ENCODE assay signal across 20 cellular contexts in the genomic region with DNA sequence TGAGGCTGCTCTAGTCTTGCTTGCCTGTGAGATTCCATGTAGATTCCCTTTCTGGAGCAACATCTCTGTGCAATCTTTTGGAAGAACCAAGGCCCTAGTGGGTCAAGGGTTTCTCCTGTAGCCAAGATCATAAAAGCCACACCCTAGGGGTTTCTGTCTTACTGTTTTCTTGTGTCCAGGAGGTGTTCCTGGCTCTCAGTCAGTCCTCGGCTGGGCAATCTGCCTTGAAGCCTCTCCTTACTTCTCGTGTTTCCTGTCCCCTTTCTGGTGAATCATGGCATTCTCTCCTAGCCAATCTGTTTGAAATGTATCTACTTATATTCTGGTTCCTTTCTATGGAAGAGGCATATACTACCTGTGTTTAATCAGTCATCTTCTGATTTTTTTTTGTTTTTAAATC.
DNase-seq lines count a peak whose midpoint lies in the region; ATAC-seq and TF ChIP-seq lines count a peak whose summit lies in the region.
"Had no signal": no experiment of that assay in that cellular context is flagged by ENCODE, and none has a peak within 500 bp of the region (broad histone marks: within the 10 kb centered on the region; RNA-seq: fewer than 3 reads in every experiment).

No MANE protein-coding gene starts in this region.

- ATAC-seq in psoas muscle (peak in 3 of 4 donors; percentile 28 to 83 (median 74)), GM18520 (IDR thresholded peaks at IDR 0.05; ENCODE audit: unreplicated experiment) (no peak)
- ATAC-seq: activated T-helper 17 cell treated with anti-CD3 and anti-CD28 coated beads, Interleukin-2, amount 50 U/mL, for 72 hours; gastroesophageal sphincter; right lobe of liver had no signal

- WGBS in psoas muscle, 3 donors: 21 to 39% (median 37%) methylated on average over 2 of the region's 2 CpGs

- DNase-seq in EL (peak; percentile 20), M059J (ENCODE audit: low read depth) (peak; percentile 48), epithelial cell of esophagus (ENCODE audit: low read depth) (peak; percentile 35), psoas muscle (peak; percentile 23 to 71), GF-D8 (lab: John Stamatoyannopoulos, UW) (no peak), middle frontal gyrus (ENCODE audit: extremely low spot score, low spot score) (no peak), glomerular visceral epithelial cell (ENCODE audit: extremely low spot score) (no peak)
- DNase-seq: activated CD4-positive, alpha-beta T cell treated with anti-CD3 and anti-CD28 coated beads for 48 hours; activated naive CD8-positive, alpha-beta T cell treated with anti-CD3 and anti-CD28 coated beads, Interleukin-2, amount 10 ng/mL, durations not matched to agents 7 days and 5 days; brain microvascular endothelial cell; CD4-positive, CD25-positive, alpha-beta regulatory T cell; DMS53; NCI-H1694 treated with DMSO at 0.1 percent for 48 hours; occipital lobe; right lobe of liver; T-helper 1 cell had no signal

- no peak for TF ChIP-seq CTCF in epithelial cell of esophagus (IDR thresholded peaks at IDR 0.05; ENCODE audit: insufficient read depth, low read depth, low read length, missing control alignments)
- no peak for TF ChIP-seq CTCF in psoas muscle (IDR thresholded peaks at IDR 0.05)

- peaks cover 0 to 2% (median 0%) of the 10 kb centered on the region in 3 donors for H3K27me3 ChIP-seq in psoas muscle (ENCODE audit: insufficient read depth in 3 of 3, low read length in 2 of 3)
- H3K27me3 ChIP-seq: brain microvascular endothelial cell, gastroesophageal sphincter, right lobe of liver, vagina had no signal

- intact Hi-C loops in psoas muscle (cut with DNase I): no loop called here

- H3K36me3 ChIP-seq in psoas muscle (ENCODE audit: insufficient read depth in 1 of 2, low read depth in 1 of 2): no peaks in the 10 kb centered on the region
- H3K36me3 ChIP-seq: brain microvascular endothelial cell, gastroesophageal sphincter, right lobe of liver, vagina had no signal

- no peak overlapping the region for H3K4me3 ChIP-seq in epithelial cell of esophagus (ENCODE audit: low read length)
- no peak overlapping the region for H3K4me3 ChIP-seq in psoas muscle
- H3K4me3 ChIP-seq: gastroesophageal sphincter, right lobe of liver, vagina had no signal

- no peaks in the 10 kb centered on the region for H3K9me3 ChIP-seq in psoas muscle
- H3K9me3 ChIP-seq: right lobe of liver, vagina had no signal

- H3K4me1 ChIP-seq in psoas muscle: no peaks in the 10 kb centered on the region
- H3K4me1 ChIP-seq: gastroesophageal sphincter, right lobe of liver, vagina had no signal

- H3K27ac ChIP-seq in psoas muscle: no peak overlapping the region
- H3K27ac ChIP-seq: brain microvascular endothelial cell, gastroesophageal sphincter, right lobe of liver, vagina had no signal

Comparison
In these comparisons a context has a peak if more than half of its experiments do, and no peak if none do; other contexts are left out.
1. DNase-seq: peak in EL (single experiment), M059J (single experiment), epithelial cell of esophagus (single experiment) and psoas muscle (2 of 2); none in GF-D8 (single experiment), middle frontal gyrus (single experiment) and glomerular visceral epithelial cell (single experiment).